ENCODE assay signal across 19 cellular contexts in the genomic region with DNA sequence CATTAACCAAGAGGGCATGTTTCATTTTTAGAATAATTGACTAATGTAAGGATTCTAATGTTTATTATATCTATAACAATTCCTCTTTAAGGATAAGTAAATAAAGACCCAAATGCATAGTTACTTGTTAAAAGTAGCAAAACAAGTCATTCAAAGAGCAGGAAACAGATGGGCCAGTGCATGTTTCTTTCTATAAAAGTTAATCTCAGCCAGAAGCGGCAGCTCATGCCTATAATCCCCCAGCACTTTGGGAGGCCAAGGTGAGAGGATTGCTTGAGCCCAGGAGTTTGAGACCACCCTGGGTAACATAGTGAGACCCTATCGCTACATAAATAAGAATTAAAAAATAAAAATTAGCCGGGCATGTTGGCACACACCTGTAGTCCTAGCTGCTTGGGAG.
DNase-seq lines count a peak whose midpoint lies in the region; ATAC-seq and TF ChIP-seq lines count a peak whose summit lies in the region.
"Had no signal": no experiment of that assay in that cellular context is flagged by ENCODE, and none has a peak within 500 bp of the region (broad histone marks: within the 10 kb centered on the region; RNA-seq: fewer than 3 reads in every experiment).

No MANE protein-coding gene starts in this region.

- no peaks in the 10 kb centered on the region for H3K36me3 ChIP-seq in cardiac muscle cell
- H3K36me3 ChIP-seq in right atrium auricular region, result no peaks in the 10 kb centered on the region
- H3K36me3 ChIP-seq in WERI-Rb-1, result no peaks in the 10 kb centered on the region
- no peaks in the 10 kb centered on the region for H3K36me3 ChIP-seq in naive thymus-derived CD4-positive, alpha-beta T cell (ENCODE audit: control insufficient read depth in 2 of 3, insufficient read depth in 3 of 3, low read length in 3 of 3)
- no peaks in the 10 kb centered on the region for H3K36me3 ChIP-seq in CD4-positive, alpha-beta memory T cell (ENCODE audit: insufficient read depth, low read length)
- peaks cover 3% of the 10 kb centered on the region for H3K36me3 ChIP-seq in endodermal cell (ENCODE audit: control insufficient read depth, insufficient read depth, low read length)
- H3K36me3 ChIP-seq: SJSA1 had no signal

- H3K4me3 ChIP-seq in cardiac muscle cell, result no peak overlapping the region
- H3K4me3 ChIP-seq in right atrium auricular region, result no peak overlapping the region
- no peak overlapping the region for H3K4me3 ChIP-seq in WERI-Rb-1 (ENCODE audit: low read depth, low read length)
- no peak overlapping the region for H3K4me3 ChIP-seq in naive thymus-derived CD4-positive, alpha-beta T cell (ENCODE audit: low read length)
- H3K4me3 ChIP-seq in CD4-positive, alpha-beta memory T cell (ENCODE audit: low read length in 2 of 2), result no peak overlapping the region
- H3K4me3 ChIP-seq in endodermal cell (ENCODE audit: low read length), result no peak overlapping the region
- H3K4me3 ChIP-seq: GM12878, GM23248, SJSA1 had no signal

- TF ChIP-seq CTCF in cardiac muscle cell (IDR thresholded peaks at IDR 0.05; ENCODE audit: low read depth, low read length), result no peak
- TF ChIP-seq CTCF in right atrium auricular region (IDR thresholded peaks at IDR 0.05), result no peak
- TF ChIP-seq CTCF in WERI-Rb-1 (IDR thresholded peaks at IDR 0.05; ENCODE audit: low read depth, low read length), result no peak
- TF ChIP-seq CTCF in endodermal cell (conservative IDR thresholded peaks at IDR 0.05), result no peak

- peaks cover 0 to 3% (median 0%) of the 10 kb centered on the region in 5 donors for H3K36me3 Mint-ChIP-seq in naive thymus-derived CD4-positive, alpha-beta T cell
- H3K36me3 Mint-ChIP-seq in CD4-positive, alpha-beta memory T cell, result no peaks in the 10 kb centered on the region
- H3K36me3 Mint-ChIP-seq in endodermal cell (ENCODE audit: low read depth), result no peaks in the 10 kb centered on the region
- H3K36me3 Mint-ChIP-seq: CD4-positive, CD25-positive, alpha-beta regulatory T cell had no signal

- peak overlapping the region in 6 of 9 donors; percentile 12 to 78 (median 44) for H3K27ac Mint-ChIP-seq in naive thymus-derived CD4-positive, alpha-beta T cell
- H3K27ac Mint-ChIP-seq in CD4-positive, alpha-beta memory T cell, result peak overlapping the region in 3 of 7 donors; percentile 32 to 67 (median 53)
- no peak overlapping the region for H3K27ac Mint-ChIP-seq in endodermal cell

- peak overlapping the region; percentile 88 for H3K27ac ChIP-seq in cardiac muscle cell
- H3K27ac ChIP-seq in right atrium auricular region, result no peak overlapping the region
- peak overlapping the region; percentile 47 for H3K27ac ChIP-seq in WERI-Rb-1
- H3K27ac ChIP-seq in naive thymus-derived CD4-positive, alpha-beta T cell (ENCODE audit: low read depth, low read length), result no peak overlapping the region
- H3K27ac ChIP-seq in CD4-positive, alpha-beta memory T cell (ENCODE audit: low read depth, low read length), result no peak overlapping the region
- no peak overlapping the region for H3K27ac ChIP-seq in endodermal cell (ENCODE audit: low read depth, low read length)
- H3K27ac ChIP-seq: GM23248 had no signal

- H3K4me1 ChIP-seq in cardiac muscle cell (ENCODE audit: low read depth), result peaks cover 44% of the 10 kb centered on the region
- H3K4me1 ChIP-seq in right atrium auricular region, result peaks cover 0 to 25% of the 10 kb centered on the region in 2 donors
- no peaks in the 10 kb centered on the region for H3K4me1 ChIP-seq in naive thymus-derived CD4-positive, alpha-beta T cell (ENCODE audit: control insufficient read depth in 2 of 2, insufficient read depth in 2 of 2, low read length in 2 of 2)
- no peaks in the 10 kb centered on the region for H3K4me1 ChIP-seq in CD4-positive, alpha-beta memory T cell (ENCODE audit: insufficient read depth, low read length)
- peaks cover 26% of the 10 kb centered on the region for H3K4me1 ChIP-seq in endodermal cell (ENCODE audit: control insufficient read depth, insufficient read depth, low read length)

- POLR2A ChIA-PET in naive thymus-derived CD4-positive, alpha-beta T cell (lab: Charles Lee), result no interaction called here
- POLR2A ChIA-PET in CD4-positive, alpha-beta memory T cell (lab: Charles Lee; ENCODE audit: partially characterized antibody), result no interaction called here

- ATAC-seq in naive thymus-derived CD4-positive, alpha-beta T cell, result no peak
- ATAC-seq in HG02938 (IDR thresholded peaks at IDR 0.05; ENCODE audit: unreplicated experiment), result no peak
- ATAC-seq: GM12878, HCT116 had no signal

- DNase-seq in cardiac muscle cell (ENCODE audit: low read depth in 1 of 2, low spot score in 1 of 2) (no peak), right atrium auricular region (ENCODE audit: low spot score) (no peak), WERI-Rb-1 (peak; percentile 51), endodermal cell (no peak), dedifferentiated amniotic fluid mesenchymal stem cell (ENCODE audit: extremely low spot score) (no peak)
- DNase-seq in naive thymus-derived CD4-positive, alpha-beta T cell, result no peak
- DNase-seq in CD4-positive, alpha-beta memory T cell, result no peak
- DNase-seq: CD4-positive, CD25-positive, alpha-beta regulatory T cell; DND-41; GDM1; GM23248; NCI-H1105 treated with DMSO at 0.1 percent for 48 hours; NCI-H187; NCI-H446; NCI-H774 had no signal

- H3K9me3 ChIP-seq in cardiac muscle cell (ENCODE audit: low read depth), result no peaks in the 10 kb centered on the region
- H3K9me3 ChIP-seq in right atrium auricular region, result no peaks in the 10 kb centered on the region
- no peaks in the 10 kb centered on the region for H3K9me3 ChIP-seq in WERI-Rb-1 (ENCODE audit: severe bottlenecking)
- H3K9me3 ChIP-seq in naive thymus-derived CD4-positive, alpha-beta T cell (ENCODE audit: control insufficient read depth in 2 of 3, low read length in 3 of 3), result no peaks in the 10 kb centered on the region
- H3K9me3 ChIP-seq in CD4-positive, alpha-beta memory T cell (ENCODE audit: control insufficient read depth in 1 of 2, low read length in 2 of 2), result no peaks in the 10 kb centered on the region
- H3K9me3 ChIP-seq in endodermal cell (ENCODE audit: control insufficient read depth, low read length), result no peaks in the 10 kb centered on the region
- H3K9me3 ChIP-seq: SJSA1 had no signal

- no peak overlapping the region for H3K9ac ChIP-seq in endodermal cell (ENCODE audit: extremely low read depth, low read length, poor library complexity, severe bottlenecking)
- H3K9ac ChIP-seq: GM23248 had no signal

- peaks cover 13 to 48% (median 27%) of the 10 kb centered on the region in 7 donors for H3K4me1 Mint-ChIP-seq in naive thymus-derived CD4-positive, alpha-beta T cell
- H3K4me1 Mint-ChIP-seq in CD4-positive, alpha-beta memory T cell, result peaks cover 7 to 23% (median 14%) of the 10 kb centered on the region in 4 donors
- H3K4me1 Mint-ChIP-seq in endodermal cell, result peaks cover 36% of the 10 kb centered on the region

- no peaks in the 10 kb centered on the region for H3K9me3 Mint-ChIP-seq in naive thymus-derived CD4-positive, alpha-beta T cell
- no peaks in the 10 kb centered on the region for H3K9me3 Mint-ChIP-seq in CD4-positive, alpha-beta memory T cell
- H3K9me3 Mint-ChIP-seq in endodermal cell, result no peaks in the 10 kb centered on the region

- H3K27me3 ChIP-seq in cardiac muscle cell, result no peaks in the 10 kb centered on the region
- no peaks in the 10 kb centered on the region for H3K27me3 ChIP-seq in right atrium auricular region
- H3K27me3 ChIP-seq in WERI-Rb-1 (ENCODE audit: insufficient read depth, low read depth, severe bottlenecking), result no peaks in the 10 kb centered on the region
- no peaks in the 10 kb centered on the region for H3K27me3 ChIP-seq in naive thymus-derived CD4-positive, alpha-beta T cell (ENCODE audit: control insufficient read depth in 2 of 2, insufficient read depth in 2 of 2, low read length in 2 of 2)
- no peaks in the 10 kb centered on the region for H3K27me3 ChIP-seq in CD4-positive, alpha-beta memory T cell (ENCODE audit: insufficient read depth, low read length)
- H3K27me3 ChIP-seq in endodermal cell (ENCODE audit: control insufficient read depth, insufficient read depth, low read length, poor library complexity, severe bottlenecking), result no peaks in the 10 kb centered on the region
- H3K27me3 ChIP-seq: SJSA1 had no signal

- 91 to 98% methylated on average over 1 to 3 of the region's 3 CpGs for WGBS in endodermal cell (ENCODE audit: insufficient coverage in 1 of 2, insufficient read length in 1 of 2), 2 experiments

- CTCF ChIA-PET in naive thymus-derived CD4-positive, alpha-beta T cell (lab: Charles Lee), result no interaction called here
- CTCF ChIA-PET in CD4-positive, alpha-beta memory T cell (lab: Charles Lee; ENCODE audit: partially characterized antibody), result no interaction called here

- no peaks in the 10 kb centered on the region for H3K27me3 Mint-ChIP-seq in naive thymus-derived CD4-positive, alpha-beta T cell
- no peaks in the 10 kb centered on the region for H3K27me3 Mint-ChIP-seq in CD4-positive, alpha-beta memory T cell
- no peaks in the 10 kb centered on the region for H3K27me3 Mint-ChIP-seq in endodermal cell (ENCODE audit: insufficient read depth)
- H3K27me3 Mint-ChIP-seq: CD4-positive, CD25-positive, alpha-beta regulatory T cell had no signal

- no peak overlapping the region for H3K4me3 Mint-ChIP-seq in naive thymus-derived CD4-positive, alpha-beta T cell
- H3K4me3 Mint-ChIP-seq in CD4-positive, alpha-beta memory T cell, result no peak overlapping the region
- H3K4me3 Mint-ChIP-seq in endodermal cell, result no peak overlapping the region
- H3K4me3 Mint-ChIP-seq: CD4-positive, CD25-positive, alpha-beta regulatory T cell had no signal

- intact Hi-C loops in naive thymus-derived CD4-positive, alpha-beta T cell (cut with micrococcal nuclease), result no loop called here
- intact Hi-C loops in CD4-positive, alpha-beta memory T cell (cut with micrococcal nuclease), result no loop called here

Comparison
In these comparisons a context has a peak if more than half of its experiments do, and no peak if none do; other contexts are left out.
1. H3K27ac ChIP-seq: peak in cardiac muscle cell (single experiment) and WERI-Rb-1 (single experiment); none in right atrium auricular region (0 of 2), naive thymus-derived CD4-positive, alpha-beta T cell (single experiment), CD4-positive, alpha-beta memory T cell (single experiment) and endodermal cell (single experiment).